ENCODE assay signal across 8 cellular contexts in the genomic region with DNA sequence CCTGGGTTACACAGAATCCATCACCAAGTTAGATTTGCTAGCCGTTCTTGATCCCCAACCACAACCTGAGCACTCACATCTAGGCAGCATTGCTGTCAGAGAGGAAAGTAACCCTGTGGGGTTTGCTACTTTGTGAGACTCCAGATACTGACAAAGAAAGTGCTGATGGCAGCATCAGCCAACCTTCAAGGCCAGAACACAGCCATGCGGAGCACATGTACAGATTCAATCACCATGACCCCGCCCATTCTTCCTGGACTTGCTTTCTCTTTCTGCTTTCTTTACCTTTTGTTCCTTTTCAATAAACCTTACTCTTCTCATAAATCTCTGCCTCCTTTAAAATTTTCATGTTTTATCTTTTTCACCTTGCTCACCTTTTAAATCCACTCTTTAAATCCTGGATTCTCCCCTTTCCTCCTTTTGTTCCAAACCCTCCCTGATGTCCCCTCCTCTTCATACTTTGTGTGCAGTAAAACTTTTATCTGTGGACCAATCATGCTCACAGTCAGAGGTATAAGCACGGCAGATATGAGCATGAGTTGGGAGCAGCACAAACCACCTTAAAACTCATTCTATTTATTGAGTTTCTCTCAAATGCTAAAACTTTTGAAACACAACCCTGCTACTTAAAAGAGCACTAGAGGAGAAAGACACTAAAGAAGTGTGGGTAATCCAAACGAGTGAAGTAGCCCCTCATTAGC. TPM values are rescaled to one million over a fixed set of nuclear protein-coding genes. Genes with fewer than 3 reads are reported as not detected.
A peak's percentile ranks its signal among the peaks of the same experiment; 100 is the strongest.
DNase-seq lines count a peak whose midpoint lies in the region; ATAC-seq and TF ChIP-seq lines count a peak whose summit lies in the region.

No MANE protein-coding gene starts in this region.

- peaks cover 11 to 54% (median 39%) of the 10 kb centered on the region in 3 donors for H3K4me1 ChIP-seq in esophagus squamous epithelium

- no peak for TF ChIP-seq POLR2A in esophagus squamous epithelium (IDR thresholded peaks at IDR 0.05)

- H3K36me3 ChIP-seq in esophagus squamous epithelium: peaks cover 0 to 48% (median 0%) of the 10 kb centered on the region in 3 donors

- TF ChIP-seq CTCF in GM20000 (IDR thresholded peaks at IDR 0.05; ENCODE audit: extremely low read depth, missing control alignments) (no peak), esophagus squamous epithelium (IDR thresholded peaks at IDR 0.05) (no peak)

- whole genome bisulfite sequencing in esophagus squamous epithelium, 2 donors: 52 to 65% methylated on average over 5 of the region's 5 CpGs

- peak overlapping the region; percentile 25 to 82 (median 66) for H3K27ac ChIP-seq in esophagus squamous epithelium

- no peak for ATAC-seq in GM18519 (IDR thresholded peaks at IDR 0.05; ENCODE audit: low FRiP score, unreplicated experiment)
- ATAC-seq in GM19397 (IDR thresholded peaks at IDR 0.05; ENCODE audit: unreplicated experiment): no peak

- peak; percentile 16 for DNase-seq in GM20000 (ENCODE audit: low spot score)
- DNase-seq in activated CD4-positive, alpha-beta T cell treated with anti-CD3 and anti-CD28 coated beads, Interleukin-2, amount 50 U/mL, for 48 hours: peak; percentile 38 to 57
- DNase-seq in esophagus squamous epithelium (lab: John Stamatoyannopoulos, UW): no peak
- DNase-seq in stimulated activated CD4-positive, alpha-beta T cell treated with anti-CD3 and anti-CD28 coated beads, Interleukin-4, amount 100 ng/mL, for 48 hours (ENCODE audit: low read depth in 2 of 2): peak; percentile 15 to 36
- DNase-seq in NCI-H146 (lab: John Stamatoyannopoulos, UW): no peak
- no peak for DNase-seq in HuH-7.5 (ENCODE audit: low spot score)

- no peak overlapping the region for H3K4me3 ChIP-seq in esophagus squamous epithelium

- H3K9me3 ChIP-seq in esophagus squamous epithelium: no peaks in the 10 kb centered on the region

- intact Hi-C loops in esophagus squamous epithelium (cut with DNase I): no loop called here

- H3K27me3 ChIP-seq in esophagus squamous epithelium: no peaks in the 10 kb centered on the region

RNA-seq across cellular contexts. Expression of a gene that starts 21.9 kb away (rescaled TPM):
- total RNA-seq in esophagus squamous epithelium: 10 to 100 TPM; 13.0 to 27.5 (median 21.2) TPM

Comparison
In these comparisons a context has a peak if more than half of its experiments do, and no peak if none do; other contexts are left out.
1. DNase-seq: peak in GM20000 (single experiment), activated CD4-positive, alpha-beta T cell treated with anti-CD3 and anti-CD28 coated beads, Interleukin-2, amount 50 U/mL, for 48 hours (2 of 2) and stimulated activated CD4-positive, alpha-beta T cell treated with anti-CD3 and anti-CD28 coated beads, Interleukin-4, amount 100 ng/mL, for 48 hours (2 of 2); none in esophagus squamous epithelium (single experiment), NCI-H146 (single experiment) and HuH-7.5 (single experiment).